8 cellular contexts compared by ENCODE assay signal in genomic region chr18:62717059-62717849, GRCh38. TPM values are rescaled to one million over a fixed set of nuclear protein-coding genes. Genes with fewer than 3 reads are reported as not detected.
A peak's percentile ranks its signal among the peaks of the same experiment; 100 is the strongest.
DNase-seq lines count a peak whose midpoint lies in the region; ATAC-seq and TF ChIP-seq lines count a peak whose summit lies in the region.

No MANE protein-coding gene starts in this region.

- H3K9me3 Mint-ChIP-seq in activated T-cell treated with anti-CD3 and anti-CD28 coated beads, Interleukin-2, amount 50 U/mL, for 72 hours = no peaks in the 10 kb centered on the region
- H3K9me3 Mint-ChIP-seq in nephron progenitor cell = no peaks in the 10 kb centered on the region

- CTCF ChIA-PET in HEK293T (lab: Yijun Ruan, JAX) (no interaction called here), GM10248 (lab: Yijun Ruan, JAX) (interaction anchor here (0.6 to 5.0 kb wide), 10 partner anchors 8 to 264 kb away, joined by 3 to 32 read pairs (median 4); no protein-coding TSS in a partner anchor)

- peak overlapping the region; percentile 2 for H3K27ac ChIP-seq in fibroblast of lung (ENCODE audit: insufficient read depth, low read length)
- H3K27ac ChIP-seq in urinary bladder (ENCODE audit: low read depth) = no peak overlapping the region

- peak; percentile 47 to 49 for ATAC-seq in activated T-cell treated with anti-CD3 and anti-CD28 coated beads, Interleukin-2, amount 50 U/mL, for 72 hours (replicated peaks in 1 of 2)

- no peaks in the 10 kb centered on the region for H3K27me3 Mint-ChIP-seq in activated T-cell treated with anti-CD3 and anti-CD28 coated beads, Interleukin-2, amount 50 U/mL, for 72 hours (ENCODE audit: low read depth)
- H3K27me3 Mint-ChIP-seq in nephron progenitor cell (ENCODE audit: low read depth, poor library complexity) = peaks cover 2% of the 10 kb centered on the region

- POLR2A ChIA-PET in HEK293T (lab: Yijun Ruan, JAX) (interaction anchor here (0.6 kb wide), 1 partner anchor 282 kb away, joined by 3 read pairs; no protein-coding TSS in a partner anchor), GM10248 (lab: Yijun Ruan, JAX) (interaction anchor here (0.6 kb wide), 1 partner anchor 589 kb away, joined by 7 read pairs; no protein-coding TSS in a partner anchor)

- DNase-seq in AML-193 (lab: John Stamatoyannopoulos, UW) = peak; percentile 28 to 35
- DNase-seq in HEK293T (ENCODE audit: extremely low spot score) = no peak
- DNase-seq in OCI-M1 (lab: John Stamatoyannopoulos, UW) = peak; percentile 71
- DNase-seq in activated T-cell treated with anti-CD3 and anti-CD28 coated beads, Interleukin-2, amount 50 U/mL, for 72 hours = peak; percentile 56 to 64
- DNase-seq in fibroblast of lung (ENCODE audit: low read depth in 2 of 2) = peak; percentile 52 to 73
- DNase-seq in nephron progenitor cell = peak; percentile 23
- no peak for DNase-seq in GM10248 (ENCODE audit: extremely low spot score)

- peak overlapping the region; percentile 86 for H3K4me2 ChIP-seq in fibroblast of lung (ENCODE audit: extremely low read depth, insufficient read depth, low read length)

- peaks cover 0 to 1% of the 10 kb centered on the region in 2 donors for H3K36me3 Mint-ChIP-seq in activated T-cell treated with anti-CD3 and anti-CD28 coated beads, Interleukin-2, amount 50 U/mL, for 72 hours (ENCODE audit: insufficient read depth in 2 of 2)
- H3K36me3 Mint-ChIP-seq in nephron progenitor cell (ENCODE audit: low read depth) = no peaks in the 10 kb centered on the region

- H3K4me3 Mint-ChIP-seq in activated T-cell treated with anti-CD3 and anti-CD28 coated beads, Interleukin-2, amount 50 U/mL, for 72 hours = peak overlapping the region; percentile 75 to 78
- H3K4me3 Mint-ChIP-seq in nephron progenitor cell = peak overlapping the region; percentile 91

- peak overlapping the region; percentile 55 for H3K9ac ChIP-seq in fibroblast of lung (ENCODE audit: insufficient read depth, low read length)

- peaks cover 10% of the 10 kb centered on the region for H3K79me2 ChIP-seq in fibroblast of lung (ENCODE audit: control insufficient read depth, insufficient read depth, low read length)

- TF ChIP-seq CTCF in fibroblast of lung (conservative IDR thresholded peaks at IDR 0.05 in 1 of 2, IDR thresholded peaks at IDR 0.05 in 1 of 2; ENCODE audit: low read depth in 1 of 2, low read length in 2 of 2) (no peak), nephron progenitor cell (IDR thresholded peaks at IDR 0.05) (no peak), GM10248 (IDR thresholded peaks at IDR 0.05; ENCODE audit: control extremely low read depth, extremely low read depth, low read depth, missing control alignments) (no peak)

- no peaks in the 10 kb centered on the region for H4K20me1 ChIP-seq in fibroblast of lung (ENCODE audit: control insufficient read depth, extremely low read depth, insufficient read depth, low read length)

- no peaks in the 10 kb centered on the region for H3K27me3 ChIP-seq in fibroblast of lung (ENCODE audit: control insufficient read depth, insufficient read depth, low read length)

- peak overlapping the region; percentile 74 for H3K27ac Mint-ChIP-seq in activated T-cell treated with anti-CD3 and anti-CD28 coated beads, Interleukin-2, amount 50 U/mL, for 72 hours
- peak overlapping the region; percentile 97 for H3K27ac Mint-ChIP-seq in nephron progenitor cell

- WGBS in urinary bladder = 2% methylated on average over 24 of the region's 24 CpGs

- H3K4me1 ChIP-seq in fibroblast of lung (ENCODE audit: control insufficient read depth, extremely low read depth, insufficient read depth, low read length) (peaks cover 3% of the 10 kb centered on the region), urinary bladder (ENCODE audit: insufficient read depth) (no peaks in the 10 kb centered on the region)

- peak overlapping the region; percentile 82 for H2AFZ ChIP-seq in fibroblast of lung (ENCODE audit: low read length)

- H3K4me3 ChIP-seq in fibroblast of lung (replicated peaks in 1 of 4; ENCODE audit: control extremely low read depth in 1 of 4, insufficient read depth in 1 of 4, low read depth in 3 of 4, low read length in 4 of 4) = peak overlapping the region; percentile 38 to 85 (median 63)
- H3K4me3 ChIP-seq in urinary bladder (ENCODE audit: low read depth, low read length) = peak overlapping the region; percentile 84

- H3K9me3 ChIP-seq in fibroblast of lung (ENCODE audit: control insufficient read depth, insufficient read depth, low read depth, low read length) = no peaks in the 10 kb centered on the region

- no peaks in the 10 kb centered on the region for H3K36me3 ChIP-seq in fibroblast of lung (ENCODE audit: control insufficient read depth, insufficient read depth, low read length)
- peaks cover 3% of the 10 kb centered on the region for H3K36me3 ChIP-seq in urinary bladder (ENCODE audit: insufficient read depth)

- peaks cover 47% of the 10 kb centered on the region for H3K4me1 Mint-ChIP-seq in activated T-cell treated with anti-CD3 and anti-CD28 coated beads, Interleukin-2, amount 50 U/mL, for 72 hours (ENCODE audit: low read depth)
- H3K4me1 Mint-ChIP-seq in nephron progenitor cell = peaks cover 71% of the 10 kb centered on the region

TF ChIP-seq in HEK293T, 16 proteins besides CTCF, POLR2A, EP300 and RAD21:
- TF ChIP-seq FOXM1 (IDR thresholded peaks at IDR 0.05; ENCODE audit: borderline replicate concordance) (no peak), PKNOX1 (IDR thresholded peaks at IDR 0.05) (peak; percentile 78)

RNA-seq across cellular contexts. Expression of gene PHLPP1, which starts 1.9 kb away (rescaled TPM):
- total RNA-seq in activated T-cell treated with anti-CD3 and anti-CD28 coated beads, Interleukin-2, amount 50 U/mL, for 72 hours = 1 to 10 TPM; 6.3 to 7.9 TPM
- total RNA-seq in fibroblast of lung (4.4 and 5.0 TPM in 2 replicates), urinary bladder (27.3 TPM)
- polyA plus RNA-seq in fibroblast of lung (3.6 and 6.9 TPM in 2 replicates), urinary bladder (6.6 TPM)
- polyA plus RNA-seq in fibroblast of lung (2012) = 3.4 and 5.2 TPM in 2 replicates
- polyA minus RNA-seq in fibroblast of lung (ENCODE audit: low replicate concordance) = 11.2 and 13.2 TPM in 2 replicates

Comparison
In these comparisons a context has a peak if more than half of its experiments do, and no peak if none do; other contexts are left out.
1. DNase-seq: peak in AML-193 (2 of 2), OCI-M1 (single experiment), activated T-cell treated with anti-CD3 and anti-CD28 coated beads, Interleukin-2, amount 50 U/mL, for 72 hours (2 of 2), fibroblast of lung (2 of 2) and nephron progenitor cell (single experiment); none in HEK293T (single experiment) and GM10248 (single experiment).